In genomic region chr5:100889165-100889564, GRCh38 we compare ENCODE assay signal across 8 cellular contexts. TPM values are rescaled to one million over a fixed set of nuclear protein-coding genes. Genes with fewer than 3 reads are reported as not detected.
A peak's percentile ranks its signal among the peaks of the same experiment; 100 is the strongest.
DNase-seq lines count a peak whose midpoint lies in the region; ATAC-seq and TF ChIP-seq lines count a peak whose summit lies in the region.

No MANE protein-coding gene starts in this region.

- CTCF ChIA-PET in MCF 10A (lab: Yijun Ruan, JAX) = no interaction called here

- TF ChIP-seq CTCF in MCF 10A (IDR thresholded peaks at IDR 0.05; ENCODE audit: unreplicated experiment) = no peak

- DNase-seq in KBM-7 (peak; percentile 30), memory B cell (ENCODE audit: low spot score in 2 of 2) (no peak), NCI-H2171 treated with DMSO at 0.1 percent for 48 hours (lab: John Stamatoyannopoulos, UW) (no peak), Ammon's horn (ENCODE audit: low spot score) (no peak), MCF 10A (ENCODE audit: unreplicated experiment) (no peak), NCI-H69 (lab: John Stamatoyannopoulos, UW) (no peak)

- no peaks in the 10 kb centered on the region for H3K27me3 Mint-ChIP-seq in memory B cell
- no peaks in the 10 kb centered on the region for H3K27me3 Mint-ChIP-seq in MCF 10A (ENCODE audit: insufficient read depth, unreplicated experiment)

- intact Hi-C loops in MCF 10A (cut with micrococcal nuclease) = no loop called here

- no peaks in the 10 kb centered on the region for H3K9me3 Mint-ChIP-seq in memory B cell
- no peaks in the 10 kb centered on the region for H3K9me3 Mint-ChIP-seq in MCF 10A (ENCODE audit: unreplicated experiment)

- no TSS peak for BruUV-seq in MCF 10A (replicated peaks; lab: Mats Ljungman, UMichigan)

- ATAC-seq in GM18511 (IDR thresholded peaks at IDR 0.05; ENCODE audit: unreplicated experiment) = peak; percentile 69
- ATAC-seq in GM21723 (IDR thresholded peaks at IDR 0.05; ENCODE audit: unreplicated experiment) = peak; percentile 57
- peak; percentile 88 for ATAC-seq in memory B cell (ENCODE audit: low read depth)

- H3K27ac Mint-ChIP-seq in memory B cell (peak overlapping the region; percentile 95), MCF 10A (ENCODE audit: low read depth, unreplicated experiment) (no peak overlapping the region)

- POLR2A ChIA-PET in MCF 10A (lab: Yijun Ruan, JAX) = interaction anchor here (0.7 to 1.9 kb wide), 2 partner anchors 11 to 264 kb away, joined by 3 to 4 read pairs; no protein-coding TSS in a partner anchor

- peaks cover 24% of the 10 kb centered on the region for H3K4me1 Mint-ChIP-seq in memory B cell
- peaks cover 7% of the 10 kb centered on the region for H3K4me1 Mint-ChIP-seq in MCF 10A (ENCODE audit: insufficient read depth, unreplicated experiment)

- H3K36me3 Mint-ChIP-seq in memory B cell = peaks cover 18% of the 10 kb centered on the region
- H3K36me3 Mint-ChIP-seq in MCF 10A (ENCODE audit: insufficient read depth, unreplicated experiment) = no peaks in the 10 kb centered on the region

- H3K4me3 Mint-ChIP-seq in memory B cell (peak overlapping the region; percentile 81), MCF 10A (ENCODE audit: unreplicated experiment) (no peak overlapping the region)

- in situ Hi-C loops in KBM-7 (cut with MboI; ENCODE audit: low pct_unique_long_range_greater_than_20kb, low sequenced_read_pairs) = no loop called here

RNA-seq across cellular contexts. Expression of gene ST8SIA4, which starts 13.9 kb away (rescaled TPM):
- total RNA-seq in MCF 10A (2022) = 0.26 and 0.54 TPM in 2 replicates
